Comparison of ENCODE assay signal across 17 cellular contexts in genomic region chr12:119704065-119704747, GRCh38. TPM values are rescaled to one million over a fixed set of nuclear protein-coding genes. Genes with fewer than 3 reads are reported as not detected.
A peak's percentile ranks its signal among the peaks of the same experiment; 100 is the strongest.
DNase-seq lines count a peak whose midpoint lies in the region; ATAC-seq and TF ChIP-seq lines count a peak whose summit lies in the region.
"Had no signal": no experiment of that assay in that cellular context is flagged by ENCODE, and none has a peak within 500 bp of the region (broad histone marks: within the 10 kb centered on the region; RNA-seq: fewer than 3 reads in every experiment).

No MANE protein-coding gene starts in this region.

- no peak for TF ChIP-seq RAD21 in IMR-90 (IDR thresholded peaks at IDR 0.05; ENCODE audit: low read length)

- H2BK15ac ChIP-seq in IMR-90 (ENCODE audit: low read depth, low read length) (no peak overlapping the region), mesendoderm (replicated peaks; ENCODE audit: low read depth) (no peak overlapping the region)

- H3K4ac ChIP-seq in IMR-90 (ENCODE audit: low read depth, low read length) (no peak overlapping the region), mesendoderm (ENCODE audit: low read depth, low read length) (no peak overlapping the region)

- BruUV-seq in IMR-90 (replicated peaks; lab: Mats Ljungman, UMichigan), result no TSS peak

- no peak overlapping the region for H4K8ac ChIP-seq in IMR-90 (ENCODE audit: low read depth in 2 of 2, low read length in 2 of 2)
- H4K8ac ChIP-seq in mesendoderm (ENCODE audit: low read depth, low read length), result no peak overlapping the region

- no peaks in the 10 kb centered on the region for H3K9me3 ChIP-seq in IMR-90 (ENCODE audit: control insufficient read depth, insufficient read depth, low read length)
- no peaks in the 10 kb centered on the region for H3K9me3 ChIP-seq in tibial nerve
- H3K9me3 ChIP-seq: upper lobe of left lung had no signal

- no peak overlapping the region for H4K5ac ChIP-seq in IMR-90 (ENCODE audit: low read depth, low read length)
- no peak overlapping the region for H4K5ac ChIP-seq in mesendoderm (ENCODE audit: low read length)

- TF ChIP-seq POLR2A in IMR-90 (IDR thresholded peaks at IDR 0.05; ENCODE audit: low read depth, low read length) (no peak), tibial nerve (IDR thresholded peaks at IDR 0.05) (no peak)

- H4K20me1 ChIP-seq in IMR-90 (ENCODE audit: insufficient read depth, low read length), result no peaks in the 10 kb centered on the region

- H3K27me3 ChIP-seq in IMR-90 (ENCODE audit: control insufficient read depth, insufficient read depth, low read length) (no peaks in the 10 kb centered on the region), tibial nerve (no peaks in the 10 kb centered on the region), mesendoderm (ENCODE audit: insufficient read depth, low read length, poor library complexity) (no peaks in the 10 kb centered on the region)
- H3K27me3 ChIP-seq: upper lobe of left lung had no signal

- intact Hi-C loops in IMR-90 (cut with micrococcal nuclease), result no loop called here

- H3K4me1 ChIP-seq in IMR-90 (ENCODE audit: control insufficient read depth, insufficient read depth, low read length) (no peaks in the 10 kb centered on the region), tibial nerve (no peaks in the 10 kb centered on the region), mesendoderm (ENCODE audit: control insufficient read depth, low read depth, low read length) (no peaks in the 10 kb centered on the region)
- H3K4me1 ChIP-seq: upper lobe of left lung had no signal

- no peak overlapping the region for H2AK5ac ChIP-seq in IMR-90 (ENCODE audit: low read depth, low read length)
- no peak overlapping the region for H2AK5ac ChIP-seq in mesendoderm (ENCODE audit: low read length)

- DNase-seq in AG08395 (ENCODE audit: low spot score), result peak; percentile 71
- peak; percentile 50 for DNase-seq in IMR-90
- DNase-seq in dermis microvascular lymphatic vessel endothelial cell (ENCODE audit: low read depth in 2 of 2), result peak; percentile 52 to 71
- peak; percentile 71 for DNase-seq in kidney tubule cell (ENCODE audit: low spot score)
- DNase-seq in tibial nerve (ENCODE audit: low spot score in 2 of 2), result no peak
- no peak for DNase-seq in mesendoderm
- no peak for DNase-seq in stimulated activated naive CD8-positive, alpha-beta T cell treated with anti-CD3 and anti-CD28 coated beads, Interleukin-15, Interleukin-2, amounts not matched to agents 100 U/mL and 50 U/mL, for 24 hours
- DNase-seq: activated CD4-positive, alpha-beta T cell treated with anti-CD3 and anti-CD28 coated beads, Interleukin-2, amount 50 U/mL, for 1 hour; aorta; DMS 273 treated with DMSO at 0.1 percent for 48 hours; effector memory CD4-positive, alpha-beta T cell; T-cell; upper lobe of left lung had no signal

- H3K14ac ChIP-seq in IMR-90 (replicated peaks; ENCODE audit: low read depth, low read length), result no peak overlapping the region

- no peak overlapping the region for H3K18ac ChIP-seq in IMR-90 (ENCODE audit: low read depth, low read length)
- no peak overlapping the region for H3K18ac ChIP-seq in mesendoderm (ENCODE audit: low read length)

- dilution Hi-C loops in IMR-90 (cut with HindIII; ENCODE audit: low sequenced_read_pairs, unreplicated experiment), result no loop called here

- ATAC-seq in IMR-90 (ENCODE audit: low read depth) (peak; percentile 81), GM21619 (IDR thresholded peaks at IDR 0.05; ENCODE audit: unreplicated experiment) (no peak)
- ATAC-seq in stimulated activated naive CD8-positive, alpha-beta T cell treated with anti-CD3 and anti-CD28 coated beads, Interleukin-15, Interleukin-2, amounts not matched to agents 100 U/mL and 50 U/mL, for 24 hours, result no peak
- ATAC-seq: activated T-helper 17 cell treated with anti-CD3 and anti-CD28 coated beads, Interleukin-2, amount 50 U/mL, for 72 hours; GM12878; GM23338; T-cell had no signal

- H3K4me2 ChIP-seq in IMR-90 (ENCODE audit: low read depth, low read length), result no peak overlapping the region
- H3K4me2 ChIP-seq in mesendoderm (ENCODE audit: low read length), result no peak overlapping the region
- H3K4me2 ChIP-seq: GM23338 had no signal

- no peak for TF ChIP-seq CTCF in IMR-90 (conservative IDR thresholded peaks at IDR 0.05; ENCODE audit: low read depth, low read length)
- no peak for TF ChIP-seq CTCF in tibial nerve (IDR thresholded peaks at IDR 0.05)

- H2BK20ac ChIP-seq in IMR-90 (ENCODE audit: low read depth, low read length), result no peak overlapping the region

- no peak overlapping the region for H4K91ac ChIP-seq in IMR-90 (ENCODE audit: insufficient read depth, low read depth, low read length)

- H3K4me3 ChIP-seq in IMR-90 (ENCODE audit: insufficient read depth, low read depth, low read length) (no peak overlapping the region), tibial nerve (no peak overlapping the region), mesendoderm (ENCODE audit: low read length) (no peak overlapping the region)
- H3K4me3 ChIP-seq: GM12878, GM23338, upper lobe of left lung had no signal

- H3K9ac ChIP-seq in IMR-90 (ENCODE audit: low read depth, low read length) (no peak overlapping the region), mesendoderm (ENCODE audit: low read length) (no peak overlapping the region)

- no peak overlapping the region for H2BK5ac ChIP-seq in IMR-90 (ENCODE audit: low read depth, low read length, poor library complexity, severe bottlenecking)
- H2BK5ac ChIP-seq in mesendoderm (ENCODE audit: low read length), result no peak overlapping the region

- WGBS in IMR-90 (ENCODE audit: extremely low coverage in 2 of 2, insufficient read length in 1 of 2), 2 experiments, result 94% methylated on average over 4 of the region's 16 CpGs; no CpG with 5 or more reads in 1 of the 2 experiments
- 79 to 85% methylated on average over 16 of the region's 16 CpGs for WGBS in tibial nerve, 2 donors
- WGBS in mesendoderm (ENCODE audit: extremely low coverage, insufficient coverage, low lambda C conversion rate), result no CpG with 5 or more reads among the region's 16 CpGs

- H3K56ac ChIP-seq in IMR-90 (ENCODE audit: extremely low read depth, insufficient read depth, low read length) (no peak overlapping the region), mesendoderm (ENCODE audit: low read length) (no peak overlapping the region)

- in situ Hi-C loops in IMR-90 (cut with MboI; ENCODE audit: low sequenced_read_pairs), result no loop called here

- no peak overlapping the region for H3K27ac ChIP-seq in IMR-90 (ENCODE audit: insufficient read depth, low read length)
- no peak overlapping the region for H3K27ac ChIP-seq in tibial nerve
- no peak overlapping the region for H3K27ac ChIP-seq in mesendoderm (ENCODE audit: low read depth, low read length)
- H3K27ac ChIP-seq: upper lobe of left lung had no signal

- H3K79me1 ChIP-seq in IMR-90 (ENCODE audit: low read depth in 1 of 2, low read length in 2 of 2), result no peaks in the 10 kb centered on the region; a peak in 1 of 4 replicates
- H3K79me1 ChIP-seq in mesendoderm (ENCODE audit: low read length), result no peaks in the 10 kb centered on the region

- POLR2A ChIA-PET in IMR-90 (lab: Charles Lee; ENCODE audit: unreplicated experiment), result no interaction called here

- CTCF ChIA-PET in IMR-90 (lab: Yijun Ruan, JAX), result interaction anchor here (2.3 kb wide), 1 partner anchor 9 kb away, joined by 7 read pairs; no protein-coding TSS in a partner anchor

- no peaks in the 10 kb centered on the region for H3K79me2 ChIP-seq in mesendoderm (ENCODE audit: control insufficient read depth, insufficient read depth, low read length)

- H3K36me3 ChIP-seq in IMR-90 (ENCODE audit: control insufficient read depth, insufficient read depth, low read length) (peaks cover 1% of the 10 kb centered on the region), tibial nerve (peaks cover 0 to 78% (median 0%) of the 10 kb centered on the region in 3 donors), mesendoderm (ENCODE audit: control insufficient read depth, insufficient read depth, low read length) (peaks cover 6% of the 10 kb centered on the region)

- H3K9me1 ChIP-seq in IMR-90 (ENCODE audit: insufficient read depth, low read length), result no peaks in the 10 kb centered on the region

- TF ChIP-seq EP300 in tibial nerve (IDR thresholded peaks at IDR 0.05), result no peak

- H2AFZ ChIP-seq in IMR-90 (replicated peaks; ENCODE audit: low read length, poor library complexity), result peak overlapping the region; percentile 67
- H2AFZ ChIP-seq: GM23338 had no signal

- H2BK120ac ChIP-seq in IMR-90 (ENCODE audit: low read depth, low read length) (no peak overlapping the region), mesendoderm (ENCODE audit: low read depth, low read length) (no peak overlapping the region)

- H3K23ac ChIP-seq in IMR-90 (ENCODE audit: low read depth, low read length) (no peak overlapping the region), mesendoderm (ENCODE audit: low read length) (no peak overlapping the region)

- H2AK9ac ChIP-seq in IMR-90 (replicated peaks; ENCODE audit: low read depth, low read length, poor library complexity), result no peak overlapping the region

TF ChIP-seq in IMR-90, 13 proteins besides CTCF, POLR2A, EP300 and RAD21 (continues in another document):
- TF ChIP-seq CEBPB (IDR thresholded peaks at IDR 0.05; ENCODE audit: low read depth, low read length) (no peak), MAZ (IDR thresholded peaks at IDR 0.05; ENCODE audit: borderline replicate concordance, low read depth, low read length) (no peak), NFE2L2 (IDR thresholded peaks at IDR 0.05; ENCODE audit: low read depth, low read length) (no peak), FOS (IDR thresholded peaks at IDR 0.05; ENCODE audit: low read depth, low read length) (no peak), SMC3 (IDR thresholded peaks at IDR 0.05; ENCODE audit: low read depth, low read length) (no peak), MAFK (IDR thresholded peaks at IDR 0.05; ENCODE audit: low read depth, low read length) (no peak), BHLHE40 (IDR thresholded peaks at IDR 0.05; ENCODE audit: low read depth, low read length) (no peak), CHD1 (IDR thresholded peaks at IDR 0.05; ENCODE audit: low read depth, low read length) (no peak)
- TF ChIP-seq, protein P1, sequence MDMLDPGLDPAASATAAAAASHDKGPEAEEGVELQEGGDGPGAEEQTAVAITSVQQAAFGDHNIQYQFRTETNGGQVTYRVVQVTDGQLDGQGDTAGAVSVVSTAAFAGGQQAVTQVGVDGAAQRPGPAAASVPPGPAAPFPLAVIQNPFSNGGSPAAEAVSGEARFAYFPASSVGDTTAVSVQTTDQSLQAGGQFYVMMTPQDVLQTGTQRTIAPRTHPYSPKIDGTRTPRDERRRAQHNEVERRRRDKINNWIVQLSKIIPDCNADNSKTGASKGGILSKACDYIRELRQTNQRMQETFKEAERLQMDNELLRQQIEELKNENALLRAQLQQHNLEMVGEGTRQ (IDR thresholded peaks at IDR 0.05; ENCODE audit: low read depth, low read length), result no peak

RNA-seq across cellular contexts. Expression of gene PRKAB1, which starts 36.3 kb away (rescaled TPM):
- 6.9 and 9.7 TPM in 2 replicates for total RNA-seq in IMR-90 (2012; rRNA removed)
- polyA plus RNA-seq in IMR-90 (2012; rRNA removed), result 18.6 and 19.3 TPM in 2 replicates
- polyA plus RNA-seq in IMR-90 (2012; cell fraction: cytosol; rRNA removed), result 6.5 and 11.0 TPM in 2 replicates
- polyA plus RNA-seq in IMR-90 (2012; cell fraction: nucleus; rRNA removed; ENCODE audit: low replicate concordance), result 21.8 and 37.8 TPM in 2 replicates
- 11.4 and 21.6 TPM in 2 replicates for total RNA-seq in dermis microvascular lymphatic vessel endothelial cell
- total RNA-seq in tibial nerve, result 10 to 100 TPM; 24.5 to 40.6 (median 28.3) TPM
- 21.5 TPM for polyA plus RNA-seq in mesendoderm (2013, experiment 1 of 2)
- 19.4 TPM for polyA plus RNA-seq in mesendoderm (2013, experiment 2 of 2)

Comparison
In these comparisons a context has a peak if more than half of its experiments do, and no peak if none do; other contexts are left out.
1. DNase-seq: peak in AG08395 (single experiment), IMR-90 (single experiment), dermis microvascular lymphatic vessel endothelial cell (2 of 2) and kidney tubule cell (single experiment); none in tibial nerve (0 of 2), mesendoderm (single experiment) and stimulated activated naive CD8-positive, alpha-beta T cell treated with anti-CD3 and anti-CD28 coated beads, Interleukin-15, Interleukin-2, amounts not matched to agents 100 U/mL and 50 U/mL, for 24 hours (single experiment).